ENCODE assay signal across 20 cellular contexts in genomic region chr5:56662891-56663290, GRCh38.
DNase-seq lines count a peak whose midpoint lies in the region; ATAC-seq, FAIRE-seq and TF ChIP-seq lines count a peak whose summit lies in the region.
"Had no signal": no experiment of that assay in that cellular context is flagged by ENCODE, and none has a peak within 500 bp of the region (broad histone marks: within the 10 kb centered on the region; RNA-seq: fewer than 3 reads in every experiment).

No MANE protein-coding gene starts in this region.

- no peak for ATAC-seq in HG02840 (IDR thresholded peaks at IDR 0.05; ENCODE audit: low FRiP score, unreplicated experiment)
- ATAC-seq in GM21737 (IDR thresholded peaks at IDR 0.05; ENCODE audit: unreplicated experiment): no peak
- ATAC-seq: HCT116, HepG2 had no signal

- no peak overlapping the region for H3K9ac ChIP-seq in OCI-LY3 (ENCODE audit: low read length)
- H3K9ac ChIP-seq in kidney (ENCODE audit: low read length in 2 of 2): no peak overlapping the region
- H3K9ac ChIP-seq: GM23248 had no signal

- H3K36me3 ChIP-seq in OCI-LY3 (replicated peaks; ENCODE audit: low read depth, low read length): peaks cover 3% of the 10 kb centered on the region
- H3K36me3 ChIP-seq in kidney (ENCODE audit: control insufficient read depth in 1 of 2, insufficient read depth in 2 of 2, low read length in 2 of 2): no peaks in the 10 kb centered on the region
- H3K36me3 ChIP-seq in left ventricle myocardium inferior: no peaks in the 10 kb centered on the region

- H3K9me3 ChIP-seq in OCI-LY3 (ENCODE audit: insufficient read depth, low read length): peaks cover 5% of the 10 kb centered on the region; the same call in 1 of the 2 replicates
- no peaks in the 10 kb centered on the region for H3K9me3 ChIP-seq in kidney (ENCODE audit: control insufficient read depth in 1 of 2, low read length in 2 of 2)
- peaks cover 8% of the 10 kb centered on the region for H3K9me3 ChIP-seq in left ventricle myocardium inferior (replicated peaks)

- H3K4me3 ChIP-seq in OCI-LY3 (ENCODE audit: low read length) (no peak overlapping the region), kidney (ENCODE audit: low read length in 2 of 2) (no peak overlapping the region), left ventricle myocardium inferior (no peak overlapping the region)
- H3K4me3 ChIP-seq: GM23248 had no signal

- TF ChIP-seq CTCF in OCI-LY3 (IDR thresholded peaks at IDR 0.05; ENCODE audit: low read depth, low read length) (no peak), kidney (IDR thresholded peaks at IDR 0.05; ENCODE audit: borderline replicate concordance, extremely low read depth, insufficient read depth) (no peak), left ventricle myocardium inferior (IDR thresholded peaks at IDR 0.05; ENCODE audit: borderline replicate concordance) (no peak)

- no peaks in the 10 kb centered on the region for H3K27me3 ChIP-seq in OCI-LY3 (ENCODE audit: low read depth, low read length)
- no peaks in the 10 kb centered on the region for H3K27me3 ChIP-seq in left ventricle myocardium inferior (ENCODE audit: low read depth)

- peak overlapping the region; percentile 25 for H3K4me2 ChIP-seq in OCI-LY3 (ENCODE audit: low read length)

- H3K4me1 ChIP-seq in OCI-LY3 (ENCODE audit: low read length) (peaks cover 60% of the 10 kb centered on the region), kidney (ENCODE audit: control insufficient read depth in 1 of 2, insufficient read depth in 1 of 2, low read depth in 1 of 2, low read length in 2 of 2) (no peaks in the 10 kb centered on the region), left ventricle myocardium inferior (no peaks in the 10 kb centered on the region)

- no peaks in the 10 kb centered on the region for H4K20me1 ChIP-seq in OCI-LY3 (ENCODE audit: insufficient read depth, low read length)

- DNase-seq in kidney (no peak), renal cortical epithelial cell (ENCODE audit: low read depth) (peak; percentile 92), left ventricle myocardium inferior (no peak)
- DNase-seq: AML-193; CD4-positive, alpha-beta T cell; DMS153; DMS79; GDM1; GM23248; HFFc6; KG1 had no signal

- peak overlapping the region; percentile 62 for H2AFZ ChIP-seq in OCI-LY3 (ENCODE audit: low read depth, low read length)
- H2AFZ ChIP-seq: GM23248 had no signal

- H3K27ac ChIP-seq in OCI-LY3 (ENCODE audit: low read length) (peak overlapping the region; percentile 40), kidney (ENCODE audit: low read depth in 2 of 2, low read length in 2 of 2) (peak overlapping the region; percentile 9 to 22), left ventricle myocardium inferior (replicated peaks) (no peak overlapping the region)
- H3K27ac ChIP-seq: C4-2B, GM23248 had no signal

- intact Hi-C loops in kidney (cut with DNase I): no loop called here
- intact Hi-C loops in left ventricle myocardium inferior (cut with micrococcal nuclease): no loop called here

- no peaks in the 10 kb centered on the region for H3K79me2 ChIP-seq in OCI-LY3 (ENCODE audit: low read length)

- FAIRE-seq in kidney (lab: Jason Lieb, UNC): peak; percentile 80
- FAIRE-seq: A204.1, GM12892, HepG2, HTR-8/SVneo had no signal
